In genomic region chr9:127642047-127642740, GRCh38 we compare ENCODE assay signal across 1 cellular context.
TF ChIP-seq lines count a peak whose summit lies in the region.

No MANE protein-coding gene starts in this region.

TF ChIP-seq in endothelial cell of umbilical vein, 7 proteins besides CTCF, POLR2A, EP300 and RAD21:
- TF ChIP-seq GATA2 (IDR thresholded peaks at IDR 0.05; ENCODE audit: insufficient read depth, insufficient read length, low read depth, low read length), result no peak
- no peak for TF ChIP-seq JUN (IDR thresholded peaks at IDR 0.05; ENCODE audit: borderline replicate concordance, insufficient read depth, insufficient read length, low read depth)
- no peak for TF ChIP-seq POLR2AphosphoS5 (IDR thresholded peaks at IDR 0.05; ENCODE audit: insufficient read depth, low read depth, low read length)
- no peak for TF ChIP-seq MYC (IDR thresholded peaks at IDR 0.05; ENCODE audit: low read depth, low read length)
- no peak for TF ChIP-seq FOS (IDR thresholded peaks at IDR 0.05; ENCODE audit: borderline replicate concordance, insufficient read depth, low read length)
- TF ChIP-seq EZH2 (IDR thresholded peaks at IDR 0.05; ENCODE audit: borderline replicate concordance, low read depth, low read length, severe bottlenecking), result no peak
- no peak for TF ChIP-seq MAX (IDR thresholded peaks at IDR 0.05; ENCODE audit: insufficient read depth, insufficient read length)
